18 cellular contexts compared by ENCODE assay signal in the genomic region with DNA sequence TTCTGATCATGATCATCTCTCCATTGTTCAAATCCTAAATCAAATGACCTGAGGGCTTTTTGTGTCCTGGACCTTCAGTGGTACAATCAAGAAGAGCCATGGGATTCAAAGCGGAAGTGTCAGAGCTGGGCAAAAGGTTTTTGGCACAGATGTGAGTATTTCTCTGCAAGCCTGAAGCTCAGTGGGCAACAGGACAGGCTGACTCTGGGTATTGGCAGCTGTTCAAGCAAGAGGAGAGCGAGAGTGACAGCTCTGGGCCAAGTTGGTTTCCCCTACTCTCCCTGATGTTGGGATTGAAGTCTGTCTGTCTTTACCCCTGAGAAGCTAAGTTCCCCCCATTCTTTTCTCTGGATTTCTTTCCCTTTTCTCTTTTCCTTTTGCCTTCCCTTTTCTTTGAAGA. TPM values are rescaled to one million over a fixed set of nuclear protein-coding genes. Genes with fewer than 3 reads are reported as not detected.
DNase-seq lines count a peak whose midpoint lies in the region; ATAC-seq, FAIRE-seq and TF ChIP-seq lines count a peak whose summit lies in the region.
"Had no signal": no experiment of that assay in that cellular context is flagged by ENCODE, and none has a peak within 500 bp of the region (broad histone marks: within the 10 kb centered on the region; RNA-seq: fewer than 3 reads in every experiment).

No MANE protein-coding gene starts in this region.

- H3K27ac Mint-ChIP-seq in CD14-positive monocyte, result no peak overlapping the region

- CTCF ChIA-PET in GM10248 (lab: Yijun Ruan, JAX), result interaction anchor here (1.0 kb wide), 1 partner anchor 8 kb away, joined by 4 read pairs; no protein-coding TSS in a partner anchor

- TF ChIP-seq CTCF in pancreas (IDR thresholded peaks at IDR 0.05) (no peak), GM10248 (IDR thresholded peaks at IDR 0.05; ENCODE audit: control extremely low read depth, extremely low read depth, low read depth, missing control alignments) (no peak), foreskin fibroblast (IDR thresholded peaks at IDR 0.05; ENCODE audit: low read depth, low read length) (no peak), CD14-positive monocyte (IDR thresholded peaks at IDR 0.05) (no peak)

- intact Hi-C loops in pancreas (cut with DNase I) (no loop called here), CD14-positive monocyte (cut with micrococcal nuclease) (no loop called here)

- no peaks in the 10 kb centered on the region for H3K36me3 Mint-ChIP-seq in CD14-positive monocyte
- H3K36me3 Mint-ChIP-seq: naive B cell had no signal

- H3K27me3 Mint-ChIP-seq in CD14-positive monocyte (ENCODE audit: low read depth in 3 of 3), result no peaks in the 10 kb centered on the region

- no peaks in the 10 kb centered on the region for H3K4me1 ChIP-seq in pancreas
- H3K4me1 ChIP-seq: foreskin keratinocyte had no signal

- DNase-seq in COR-L47 (lab: John Stamatoyannopoulos, UW), result peak; percentile 32
- DNase-seq in NCI-H1694 treated with DMSO at 0.1 percent for 48 hours (lab: John Stamatoyannopoulos, UW), result peak; percentile 26
- DNase-seq in dermis blood vessel endothelial cell, result peak; percentile 18
- no peak for DNase-seq in pancreas
- DNase-seq in GM10248 (ENCODE audit: extremely low spot score), result no peak
- no peak for DNase-seq in foreskin fibroblast
- no peak for DNase-seq in CD14-positive monocyte (ENCODE audit: low spot score)
- DNase-seq: central memory CD4-positive, alpha-beta T cell; foreskin keratinocyte; GF-D8; naive B cell; NCI-H187; NCI-H524 had no signal

- H3K4me3 ChIP-seq in pancreas (no peak overlapping the region), foreskin fibroblast (ENCODE audit: low read depth in 1 of 2, low read length in 2 of 2) (no peak overlapping the region)

- H3K9me3 ChIP-seq in pancreas, result no peaks in the 10 kb centered on the region

- ATAC-seq in pancreas (peak in 3 of 4 donors; percentile 24 to 45 (median 37)), GM18873 (IDR thresholded peaks at IDR 0.05; ENCODE audit: low FRiP score, unreplicated experiment) (no peak)
- ATAC-seq: foreskin keratinocyte had no signal

- H3K36me3 ChIP-seq in pancreas, result no peaks in the 10 kb centered on the region

- FAIRE-seq in pancreas (lab: Jason Lieb, UNC), result no peak
- FAIRE-seq: endometrium, H54 had no signal

- WGBS in pancreas, 2 donors, result 26 to 43% methylated on average over 2 of the region's 2 CpGs

- peaks cover 0 to 6% (median 0%) of the 10 kb centered on the region in 4 donors for H3K27me3 ChIP-seq in pancreas
- H3K27me3 ChIP-seq: foreskin keratinocyte had no signal

- no peak overlapping the region for H3K27ac ChIP-seq in pancreas
- H3K27ac ChIP-seq: foreskin keratinocyte, RWPE1 had no signal

- POLR2A ChIA-PET in GM10248 (lab: Yijun Ruan, JAX), result no interaction called here

- peaks cover 0 to 2% (median 0%) of the 10 kb centered on the region in 7 donors for H3K9me3 Mint-ChIP-seq in CD14-positive monocyte

- no peak overlapping the region for H3K4me3 Mint-ChIP-seq in CD14-positive monocyte

- H3K4me1 Mint-ChIP-seq in CD14-positive monocyte, result no peaks in the 10 kb centered on the region
- H3K4me1 Mint-ChIP-seq: naive B cell had no signal

RNA-seq across cellular contexts. Expression of a gene that starts 33.3 kb away (rescaled TPM):
- total RNA-seq in dermis blood vessel endothelial cell, result 9.2 and 10.6 TPM in 2 replicates
- total RNA-seq in pancreas, result 1 to 10 TPM; 1.9 to 4.7 (median 2.5) TPM
- polyA plus RNA-seq in pancreas, result 1 to 10 TPM in 1 of 2 donors, under 1 TPM in 1; 0.65 to 1.9 TPM
- under 1 TPM in 1 of 2 donors, not detected in 1; 0.03 TPM for polyA plus RNA-seq in CD14-positive monocyte
- total RNA-seq: T-helper 1 cell treated with Interleukin-12 subunit alpha and Interleukin-12 subunit beta and Interleukin-4 antibody, amounts not matched to agents 30 ng/mL and 1 ng/mL, for 36 hours had no signal

Comparison
In these comparisons a context has a peak if more than half of its experiments do, and no peak if none do; other contexts are left out.
1. DNase-seq: peak in COR-L47 (single experiment), NCI-H1694 treated with DMSO at 0.1 percent for 48 hours (single experiment) and dermis blood vessel endothelial cell (single experiment); none in pancreas (0 of 6), GM10248 (single experiment), foreskin fibroblast (0 of 2) and CD14-positive monocyte (single experiment).